ENCODE assay signal across 1 cellular context in the genomic region with DNA sequence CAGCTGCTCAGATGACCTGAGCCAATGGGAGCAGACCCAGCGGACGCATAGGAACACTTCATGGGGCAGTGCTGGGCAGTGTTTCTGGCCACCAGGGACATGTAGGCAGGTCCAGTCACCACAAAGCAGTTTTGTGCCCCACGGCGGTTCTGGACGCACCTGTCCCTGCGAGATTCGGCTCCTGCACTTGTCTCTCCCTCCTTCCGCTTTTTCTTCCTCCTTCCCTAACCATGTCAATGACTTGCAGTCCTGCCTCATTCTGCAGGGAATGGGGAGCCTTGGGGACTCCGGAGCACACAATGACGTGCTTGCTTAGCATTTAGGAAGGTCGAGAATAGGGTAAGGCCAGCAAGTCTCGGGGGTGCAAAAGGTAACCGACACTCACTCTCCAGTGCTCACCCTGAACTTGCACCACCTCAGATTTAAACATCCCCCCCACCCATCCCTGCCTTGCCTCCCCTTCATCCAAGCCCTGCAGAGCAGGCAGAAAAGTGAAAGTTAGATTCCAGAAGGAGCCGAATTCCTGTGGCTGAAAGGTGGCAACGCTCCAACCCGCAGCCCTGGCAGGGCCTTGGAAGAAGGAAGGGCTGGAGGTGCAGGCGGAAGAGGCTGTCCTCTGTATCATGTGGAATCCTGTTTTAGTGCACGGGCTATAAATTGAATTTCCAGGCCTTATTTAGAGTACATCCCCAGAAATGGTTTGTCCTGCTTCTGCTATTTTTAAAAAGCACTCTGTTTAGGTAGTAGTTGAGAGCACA.
TF ChIP-seq lines count a peak whose summit lies in the region.

No MANE protein-coding gene starts in this region.

TF ChIP-seq in WTC11, 78 proteins besides CTCF, POLR2A, EP300 and RAD21 (continued from another document):
- TF ChIP-seq, protein P1, sequence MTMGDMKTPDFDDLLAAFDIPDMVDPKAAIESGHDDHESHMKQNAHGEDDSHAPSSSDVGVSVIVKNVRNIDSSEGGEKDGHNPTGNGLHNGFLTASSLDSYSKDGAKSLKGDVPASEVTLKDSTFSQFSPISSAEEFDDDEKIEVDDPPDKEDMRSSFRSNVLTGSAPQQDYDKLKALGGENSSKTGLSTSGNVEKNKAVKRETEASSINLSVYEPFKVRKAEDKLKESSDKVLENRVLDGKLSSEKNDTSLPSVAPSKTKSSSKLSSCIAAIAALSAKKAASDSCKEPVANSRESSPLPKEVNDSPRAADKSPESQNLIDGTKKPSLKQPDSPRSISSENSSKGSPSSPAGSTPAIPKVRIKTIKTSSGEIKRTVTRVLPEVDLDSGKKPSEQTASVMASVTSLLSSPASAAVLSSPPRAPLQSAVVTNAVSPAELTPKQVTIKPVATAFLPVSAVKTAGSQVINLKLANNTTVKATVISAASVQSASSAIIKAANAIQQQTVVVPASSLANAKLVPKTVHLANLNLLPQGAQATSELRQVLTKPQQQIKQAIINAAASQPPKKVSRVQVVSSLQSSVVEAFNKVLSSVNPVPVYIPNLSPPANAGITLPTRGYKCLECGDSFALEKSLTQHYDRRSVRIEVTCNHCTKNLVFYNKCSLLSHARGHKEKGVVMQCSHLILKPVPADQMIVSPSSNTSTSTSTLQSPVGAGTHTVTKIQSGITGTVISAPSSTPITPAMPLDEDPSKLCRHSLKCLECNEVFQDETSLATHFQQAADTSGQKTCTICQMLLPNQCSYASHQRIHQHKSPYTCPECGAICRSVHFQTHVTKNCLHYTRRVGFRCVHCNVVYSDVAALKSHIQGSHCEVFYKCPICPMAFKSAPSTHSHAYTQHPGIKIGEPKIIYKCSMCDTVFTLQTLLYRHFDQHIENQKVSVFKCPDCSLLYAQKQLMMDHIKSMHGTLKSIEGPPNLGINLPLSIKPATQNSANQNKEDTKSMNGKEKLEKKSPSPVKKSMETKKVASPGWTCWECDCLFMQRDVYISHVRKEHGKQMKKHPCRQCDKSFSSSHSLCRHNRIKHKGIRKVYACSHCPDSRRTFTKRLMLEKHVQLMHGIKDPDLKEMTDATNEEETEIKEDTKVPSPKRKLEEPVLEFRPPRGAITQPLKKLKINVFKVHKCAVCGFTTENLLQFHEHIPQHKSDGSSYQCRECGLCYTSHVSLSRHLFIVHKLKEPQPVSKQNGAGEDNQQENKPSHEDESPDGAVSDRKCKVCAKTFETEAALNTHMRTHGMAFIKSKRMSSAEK (CRISPR knock-in tag; IDR thresholded peaks at IDR 0.05; ENCODE audit: borderline replicate concordance): no peak
- TF ChIP-seq E2F1 (CRISPR knock-in tag; IDR thresholded peaks at IDR 0.05): no peak
- TF ChIP-seq ZBTB43 (CRISPR knock-in tag; IDR thresholded peaks at IDR 0.05): no peak
- TF ChIP-seq, protein P2, sequence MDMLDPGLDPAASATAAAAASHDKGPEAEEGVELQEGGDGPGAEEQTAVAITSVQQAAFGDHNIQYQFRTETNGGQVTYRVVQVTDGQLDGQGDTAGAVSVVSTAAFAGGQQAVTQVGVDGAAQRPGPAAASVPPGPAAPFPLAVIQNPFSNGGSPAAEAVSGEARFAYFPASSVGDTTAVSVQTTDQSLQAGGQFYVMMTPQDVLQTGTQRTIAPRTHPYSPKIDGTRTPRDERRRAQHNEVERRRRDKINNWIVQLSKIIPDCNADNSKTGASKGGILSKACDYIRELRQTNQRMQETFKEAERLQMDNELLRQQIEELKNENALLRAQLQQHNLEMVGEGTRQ (CRISPR knock-in tag; IDR thresholded peaks at IDR 0.05): no peak
